1 cellular context compared by ENCODE assay signal in genomic region chrX:71081348-71082148, GRCh38.
TF ChIP-seq lines count a peak whose summit lies in the region.

No MANE protein-coding gene starts in this region.

TF ChIP-seq in K562, 482 proteins besides CTCF, POLR2A, EP300 and RAD21:
- TF ChIP-seq MEIS2 (IDR thresholded peaks at IDR 0.05; ENCODE audit: partially characterized antibody) = peak; percentile 75
- TF ChIP-seq NBN (IDR thresholded peaks at IDR 0.05; ENCODE audit: low read depth) = no peak
- TF ChIP-seq ZBTB2 (IDR thresholded peaks at IDR 0.05) = no peak
- TF ChIP-seq, protein P1, sequence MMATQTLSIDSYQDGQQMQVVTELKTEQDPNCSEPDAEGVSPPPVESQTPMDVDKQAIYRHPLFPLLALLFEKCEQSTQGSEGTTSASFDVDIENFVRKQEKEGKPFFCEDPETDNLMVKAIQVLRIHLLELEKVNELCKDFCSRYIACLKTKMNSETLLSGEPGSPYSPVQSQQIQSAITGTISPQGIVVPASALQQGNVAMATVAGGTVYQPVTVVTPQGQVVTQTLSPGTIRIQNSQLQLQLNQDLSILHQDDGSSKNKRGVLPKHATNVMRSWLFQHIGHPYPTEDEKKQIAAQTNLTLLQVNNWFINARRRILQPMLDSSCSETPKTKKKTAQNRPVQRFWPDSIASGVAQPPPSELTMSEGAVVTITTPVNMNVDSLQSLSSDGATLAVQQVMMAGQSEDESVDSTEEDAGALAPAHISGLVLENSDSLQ (IDR thresholded peaks at IDR 0.05) = peak; percentile 44; the same call in 1 of the 2 replicates
- peak; percentile 90 for TF ChIP-seq NFIC (IDR thresholded peaks at IDR 0.05)
